2 cellular contexts compared by ENCODE assay signal in the genomic region with DNA sequence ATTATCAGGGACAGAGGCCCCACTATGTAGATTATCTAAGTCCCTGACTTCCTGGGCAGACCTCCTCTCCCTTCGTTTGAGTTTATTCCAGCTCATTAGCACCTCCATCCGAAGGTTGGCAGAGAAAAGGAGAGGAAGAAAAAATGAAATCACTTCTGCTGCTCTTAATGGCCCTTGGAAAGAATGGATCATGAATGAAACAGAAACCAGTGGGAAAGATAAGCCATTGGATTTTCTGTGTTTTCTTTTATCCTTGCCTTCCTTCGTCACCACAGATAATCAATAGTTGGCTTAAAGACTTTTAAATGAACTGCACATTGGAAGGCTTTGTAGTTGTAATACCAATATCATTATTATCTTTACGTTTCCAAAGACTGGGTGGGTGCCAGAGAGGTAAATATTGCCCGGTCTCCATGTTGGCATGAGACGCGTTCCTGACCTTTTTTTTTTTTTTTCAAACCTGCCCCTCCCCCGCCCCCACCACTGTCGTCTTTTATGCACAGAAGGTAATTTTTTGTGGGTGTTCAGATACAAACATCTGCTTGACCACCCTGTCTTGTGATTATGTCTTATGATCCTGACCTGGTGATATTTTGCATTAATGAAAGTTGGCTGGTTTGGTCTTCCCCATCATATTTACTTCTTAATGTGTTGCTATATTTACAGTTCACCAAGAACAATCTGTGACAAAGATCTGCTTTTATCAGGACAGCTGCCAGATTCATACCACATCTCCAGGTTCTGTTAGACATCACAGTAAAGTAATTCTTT.
TF ChIP-seq lines count a peak whose summit lies in the region.

No MANE protein-coding gene starts in this region.

TF ChIP-seq in SK-N-SH, 30 proteins besides CTCF, POLR2A, EP300 and RAD21 (continued from another document):
- TF ChIP-seq, protein P1, sequence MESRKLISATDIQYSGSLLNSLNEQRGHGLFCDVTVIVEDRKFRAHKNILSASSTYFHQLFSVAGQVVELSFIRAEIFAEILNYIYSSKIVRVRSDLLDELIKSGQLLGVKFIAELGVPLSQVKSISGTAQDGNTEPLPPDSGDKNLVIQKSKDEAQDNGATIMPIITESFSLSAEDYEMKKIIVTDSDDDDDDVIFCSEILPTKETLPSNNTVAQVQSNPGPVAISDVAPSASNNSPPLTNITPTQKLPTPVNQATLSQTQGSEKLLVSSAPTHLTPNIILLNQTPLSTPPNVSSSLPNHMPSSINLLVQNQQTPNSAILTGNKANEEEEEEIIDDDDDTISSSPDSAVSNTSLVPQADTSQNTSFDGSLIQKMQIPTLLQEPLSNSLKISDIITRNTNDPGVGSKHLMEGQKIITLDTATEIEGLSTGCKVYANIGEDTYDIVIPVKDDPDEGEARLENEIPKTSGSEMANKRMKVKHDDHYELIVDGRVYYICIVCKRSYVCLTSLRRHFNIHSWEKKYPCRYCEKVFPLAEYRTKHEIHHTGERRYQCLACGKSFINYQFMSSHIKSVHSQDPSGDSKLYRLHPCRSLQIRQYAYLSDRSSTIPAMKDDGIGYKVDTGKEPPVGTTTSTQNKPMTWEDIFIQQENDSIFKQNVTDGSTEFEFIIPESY (IDR thresholded peaks at IDR 0.05; ENCODE audit: borderline replicate concordance, low read depth): no peak
- no peak for TF ChIP-seq SIN3A (IDR thresholded peaks at IDR 0.05; ENCODE audit: borderline replicate concordance, low read depth, low read length)

TF ChIP-seq in SK-N-SH treated with all-trans-retinoic acid at 6 μM for 48 hours, 23 proteins besides CTCF, POLR2A, EP300 and RAD21 (continued from another document):
- TF ChIP-seq CREB5 (CRISPR knock-in tag; IDR thresholded peaks at IDR 0.05; ENCODE audit: low read depth): no peak
- TF ChIP-seq ISL1 (CRISPR knock-in tag; IDR thresholded peaks at IDR 0.05): no peak
- no peak for TF ChIP-seq ZNF565 (CRISPR knock-in tag; conservative IDR thresholded peaks at IDR 0.05; ENCODE audit: low read depth)
- TF ChIP-seq OSR1 (CRISPR knock-in tag; IDR thresholded peaks at IDR 0.05): no peak
- TF ChIP-seq CSDC2 (CRISPR knock-in tag; IDR thresholded peaks at IDR 0.05): no peak
- TF ChIP-seq ARNTL (CRISPR knock-in tag; IDR thresholded peaks at IDR 0.05; ENCODE audit: borderline replicate concordance, low read depth): no peak
- no peak for TF ChIP-seq ESRRG (CRISPR knock-in tag; IDR thresholded peaks at IDR 0.05)
- no peak for TF ChIP-seq PATZ1 (CRISPR knock-in tag; IDR thresholded peaks at IDR 0.05; ENCODE audit: borderline replicate concordance)
- no peak for TF ChIP-seq ZNF70 (CRISPR knock-in tag; IDR thresholded peaks at IDR 0.05)
- TF ChIP-seq SNAI2 (CRISPR knock-in tag; IDR thresholded peaks at IDR 0.05): no peak
